In the genomic region with DNA sequence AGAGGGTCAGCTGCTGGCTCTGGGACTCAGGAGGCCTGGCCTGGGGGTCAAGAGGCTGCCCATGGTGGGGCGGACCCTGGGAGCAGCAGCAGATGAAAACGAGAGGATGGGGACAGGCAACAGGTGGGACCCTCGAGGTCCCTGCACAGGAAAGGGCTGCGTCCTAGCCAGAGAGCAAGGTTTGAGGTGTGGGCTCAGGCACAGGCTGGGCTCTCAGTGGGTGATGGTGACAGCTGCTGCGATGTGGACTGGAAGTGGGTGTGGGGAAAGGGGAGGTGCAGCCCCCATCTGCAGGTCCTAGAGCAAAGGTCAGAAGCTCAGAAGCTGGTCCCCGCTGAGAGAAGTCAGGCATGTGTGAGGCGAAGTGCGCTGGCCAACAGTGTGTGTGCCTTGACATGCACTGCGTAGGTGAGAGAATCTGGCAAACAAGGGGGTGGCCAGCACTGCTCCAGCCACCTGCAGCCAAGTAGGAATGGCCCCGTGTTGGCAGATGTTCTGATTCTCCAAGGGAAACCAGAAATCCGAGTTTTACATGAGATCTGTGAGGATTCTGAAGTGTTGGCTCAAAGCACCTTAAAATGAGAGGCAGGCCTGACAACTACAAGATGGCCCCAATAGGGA, we compare ENCODE assay signal across 24 cellular contexts.
"Had no signal": no experiment of that assay in that cellular context is flagged by ENCODE, and none has a peak within 500 bp of the region (broad histone marks: within the 10 kb centered on the region; RNA-seq: fewer than 3 reads in every experiment).

No MANE protein-coding gene starts in this region.

- H3K27ac Mint-ChIP-seq: activated CD8-positive, alpha-beta T cell treated with anti-CD3 and anti-CD28 coated beads, Interleukin-2, amount 10 ng/mL, durations not matched to agents 7 days and 5 days; activated naive CD4-positive, alpha-beta T cell treated with anti-CD3 and anti-CD28 coated beads for 36 hours; activated naive CD8-positive, alpha-beta T cell; brain had no signal

- H3K9ac ChIP-seq: SK-N-SH had no signal

- H3K27me3 ChIP-seq: Peyer's patch, SJCRH30 had no signal

- H3K9me3 ChIP-seq: Peyer's patch, SK-N-SH had no signal

- DNase-seq: activated CD4-positive, alpha-beta T cell treated with anti-CD3 and anti-CD28 coated beads for 48 hours; activated CD4-positive, alpha-beta T cell treated with anti-CD3 and anti-CD28 coated beads, Interleukin-2, amount 50 U/mL, for 4 hours; activated CD4-positive, CD25-positive, alpha-beta regulatory T cell treated with anti-CD3 and anti-CD28 coated beads, Interleukin-2, amount 50 U/mL, for 72 hours; activated CD8-positive, alpha-beta memory T cell treated with anti-CD3 and anti-CD28 coated beads, Interleukin-2, amount 50 U/mL, for 48 hours; activated CD8-positive, alpha-beta T cell treated with anti-CD3 and anti-CD28 coated beads, Interleukin-2, amount 10 ng/mL, durations not matched to agents 7 days and 5 days; activated effector memory CD4-positive, alpha-beta T cell treated with Interleukin-2 at 50 U/mL for 16 hours; activated naive CD4-positive, alpha-beta T cell treated with anti-CD3 and anti-CD28 coated beads for 36 hours; activated T-cell treated with anti-CD3 and anti-CD28 coated beads, Interleukin-2, amount 50 U/mL, for 1 hour; amygdala; KG1; NCI-H1048; NCI-H146; NCI-H187 treated with DMSO at 0.1 percent for 48 hours; NCI-H2081 treated with DMSO at 0.1 percent for 48 hours; NCI-H446; NCI-H524; Peyer's patch; Right ventricle myocardium superior; SJCRH30; SK-N-SH; T-helper 1 cell had no signal

- H3K27ac ChIP-seq: Peyer's patch, RWPE1, SJCRH30 had no signal

- H3K36me3 Mint-ChIP-seq: activated naive CD8-positive, alpha-beta T cell; brain had no signal

- H3K4me1 Mint-ChIP-seq: brain had no signal

- H3K4me3 ChIP-seq: Peyer's patch, SJCRH30 had no signal

- H3K36me3 ChIP-seq: Peyer's patch, SJCRH30 had no signal

- ATAC-seq: activated CD8-positive, alpha-beta T cell treated with anti-CD3 and anti-CD28 coated beads, Interleukin-2, amount 10 ng/mL, durations not matched to agents 7 days and 5 days had no signal

- H3K4me1 ChIP-seq: Peyer's patch, SJCRH30 had no signal

- H3K4me2 ChIP-seq: SK-N-SH had no signal

- H3K27me3 Mint-ChIP-seq: activated naive CD8-positive, alpha-beta T cell had no signal

- H3K4me3 Mint-ChIP-seq: activated CD8-positive, alpha-beta T cell treated with anti-CD3 and anti-CD28 coated beads, Interleukin-2, amount 10 ng/mL, durations not matched to agents 7 days and 5 days; activated naive CD4-positive, alpha-beta T cell treated with anti-CD3 and anti-CD28 coated beads for 36 hours; activated naive CD8-positive, alpha-beta T cell; brain had no signal
